Comparison of ENCODE assay signal across 8 cellular contexts in the genomic region with DNA sequence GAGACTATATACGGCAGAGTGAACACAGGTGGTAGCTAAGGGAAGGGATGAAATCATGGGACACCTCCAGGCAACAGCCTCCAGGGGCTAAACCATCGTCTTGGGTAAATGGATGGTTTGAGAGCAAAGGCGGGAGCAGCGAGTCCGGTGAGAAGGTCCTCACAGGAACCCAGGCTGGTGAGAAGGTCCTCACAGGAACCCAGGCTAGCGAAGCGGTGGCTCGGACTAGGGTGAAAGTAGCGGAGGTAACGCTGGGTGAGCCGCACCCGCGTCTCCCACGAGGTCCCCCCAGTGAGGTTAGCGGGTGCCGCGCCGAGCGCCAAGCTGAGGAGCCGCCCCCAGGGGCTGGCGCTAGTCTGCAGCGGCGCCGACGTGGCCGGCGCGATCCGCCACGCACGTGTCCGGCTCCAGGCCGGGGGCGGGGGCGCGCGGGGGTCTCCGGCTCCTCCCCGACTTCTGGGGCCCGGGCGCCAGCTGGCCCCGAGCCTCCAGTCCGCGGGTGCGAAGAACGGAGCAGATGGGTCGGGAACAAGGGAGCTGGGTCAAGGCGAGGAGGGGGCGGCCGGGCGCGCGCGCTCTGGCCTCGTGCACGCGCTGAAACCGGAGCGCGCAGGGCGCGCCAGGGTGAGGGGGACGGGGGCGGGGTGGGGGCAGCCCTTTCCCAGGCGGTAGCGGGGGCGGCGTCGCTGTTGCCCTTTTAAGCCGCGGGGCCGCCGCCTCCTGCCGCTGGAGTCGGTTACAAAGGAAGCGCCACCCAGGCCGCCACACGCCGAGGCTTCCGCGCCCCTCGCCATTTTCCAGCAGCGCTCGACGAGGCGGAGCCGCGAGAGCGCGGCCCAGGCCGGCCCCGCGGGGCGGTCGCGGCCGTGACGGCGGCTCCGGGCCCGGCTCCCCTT. TPM values are rescaled to one million over a fixed set of nuclear protein-coding genes. Genes with fewer than 3 reads are reported as not detected.
DNase-seq lines count a peak whose midpoint lies in the region; ATAC-seq, FAIRE-seq and TF ChIP-seq lines count a peak whose summit lies in the region.

A gene (plus strand): TSS at position 726 of the 896 bp plus-strand sequence. CDS start 220 bp downstream, outside the sequence.

- peaks cover 45 to 46% of the 10 kb centered on the region in 2 donors for H3K4me1 Mint-ChIP-seq in natural killer cell

- peak within 1 kb of the TSS; percentile 96 for H3K4me3 Mint-ChIP-seq in natural killer cell

- no peaks in the 10 kb centered on the region for H3K9me3 Mint-ChIP-seq in natural killer cell

- no peaks in the 10 kb centered on the region for H3K36me3 Mint-ChIP-seq in natural killer cell

- intact Hi-C loops in natural killer cell (cut with micrococcal nuclease), result loop anchor here (10.0 kb wide), 1 partner anchor 62 kb away; a partner anchor contains a TSS

- ATAC-seq in GM19438 (IDR thresholded peaks at IDR 0.05; ENCODE audit: low read depth, unreplicated experiment) (peak; percentile 50), natural killer cell (peak; percentile 69 to 81 (median 81))

- no peaks in the 10 kb centered on the region for H3K27me3 Mint-ChIP-seq in natural killer cell (ENCODE audit: low read depth in 2 of 2)

- peak within 1 kb of the TSS; percentile 72 to 98 (median 94) for H3K4me3 ChIP-seq in BLaER1 treated with 17β-estradiol and CSF1 and Interleukin-3, amounts not matched to agents 10 nM and 100 nM
- peak within 1 kb of the TSS; percentile 81 for H3K4me3 ChIP-seq in fibroblast of mammary gland (ENCODE audit: control insufficient read depth, low read depth, low read length)

- H3K27ac ChIP-seq in BLaER1 treated with 17β-estradiol and CSF1 and Interleukin-3, amounts not matched to agents 10 nM and 100 nM, result peak within 1 kb of the TSS; percentile 86 to 98 (median 97)

- no peak for TF ChIP-seq CTCF in fibroblast of mammary gland (conservative IDR thresholded peaks at IDR 0.05; ENCODE audit: control insufficient read depth, insufficient read depth, low read depth, low read length)
- no peak for TF ChIP-seq CTCF in natural killer cell (IDR thresholded peaks at IDR 0.05)

- H3K4me1 ChIP-seq in BLaER1 treated with 17β-estradiol and CSF1 and Interleukin-3, amounts not matched to agents 10 nM and 100 nM, result peaks cover 34 to 45% (median 37%) of the 10 kb centered on the region in 10 experiments

- H3K4me2 ChIP-seq in BLaER1 treated with 17β-estradiol and CSF1 and Interleukin-3, amounts not matched to agents 10 nM and 100 nM, result peak within 1 kb of the TSS; percentile 87 to 99 (median 96)

- H4K20me1 ChIP-seq in BLaER1 treated with 17β-estradiol and CSF1 and Interleukin-3, amounts not matched to agents 10 nM and 100 nM, result peaks cover 13 to 45% (median 39%) of the 10 kb centered on the region in 11 experiments; a peak in 21 of 22 replicates

- H3K36me3 ChIP-seq in BLaER1 treated with 17β-estradiol and CSF1 and Interleukin-3, amounts not matched to agents 10 nM and 100 nM, result peaks cover 0 to 22% (median 5%) of the 10 kb centered on the region in 11 experiments; a peak in 11 of 22 replicates

- peak; percentile 59 for DNase-seq in HTR-8/SVneo (ENCODE audit: insufficient read length, low spot score)
- peak; percentile 79 for DNase-seq in RPMI7951 (ENCODE audit: low read depth)
- DNase-seq in activated T-helper 1 cell treated with anti-CD3 and anti-CD28 coated beads, Interleukin-2, amount 50 U/mL, for 16 hours (ENCODE audit: low read depth in 1 of 2, low spot score in 1 of 2), result peak; percentile 50 to 63
- peak; percentile 68 for DNase-seq in fibroblast of mammary gland (ENCODE audit: low read depth)
- peak; percentile 67 for DNase-seq in natural killer cell
- DNase-seq in stimulated activated naive CD4-positive, alpha-beta T cell treated with Interleukin-2 at 50 U/mL for 16 hours (lab: John Stamatoyannopoulos, UW), result peak; percentile 73

- H3K9me3 ChIP-seq in BLaER1 treated with 17β-estradiol and CSF1 and Interleukin-3, amounts not matched to agents 10 nM and 100 nM (replicated peaks in 1 of 11), result no peaks in the 10 kb centered on the region

- H3K9ac ChIP-seq in BLaER1 treated with 17β-estradiol and CSF1 and Interleukin-3, amounts not matched to agents 10 nM and 100 nM, result peak within 1 kb of the TSS; percentile 91 to 98 (median 98)

- FAIRE-seq in HTR-8/SVneo (lab: Jason Lieb, UNC), result no peak

- no peaks in the 10 kb centered on the region for H3K27me3 ChIP-seq in BLaER1 treated with 17β-estradiol and CSF1 and Interleukin-3, amounts not matched to agents 10 nM and 100 nM

- H3K27ac Mint-ChIP-seq in natural killer cell, result peak within 1 kb of the TSS; percentile 74 to 88

RNA-seq across cellular contexts. Expression of the gene that starts here (rescaled TPM):
- total RNA-seq in RPMI7951 (2014; rRNA removed; shearing (Covaris generic)), result 74.8 and 86.9 TPM in 2 replicates
- 10 to 100 TPM; 39.5 to 64.6 (median 63.9) TPM for total RNA-seq in natural killer cell

Comparison
In these comparisons a context has a peak if more than half of its experiments do, and no peak if none do; other contexts are left out.
1. Peak in every context shown above with its lines: DNase-seq, ATAC-seq, H3K4me3 ChIP-seq and H3K27ac ChIP-seq.